Comparison of ENCODE assay signal across 1 cellular context in the genomic region with DNA sequence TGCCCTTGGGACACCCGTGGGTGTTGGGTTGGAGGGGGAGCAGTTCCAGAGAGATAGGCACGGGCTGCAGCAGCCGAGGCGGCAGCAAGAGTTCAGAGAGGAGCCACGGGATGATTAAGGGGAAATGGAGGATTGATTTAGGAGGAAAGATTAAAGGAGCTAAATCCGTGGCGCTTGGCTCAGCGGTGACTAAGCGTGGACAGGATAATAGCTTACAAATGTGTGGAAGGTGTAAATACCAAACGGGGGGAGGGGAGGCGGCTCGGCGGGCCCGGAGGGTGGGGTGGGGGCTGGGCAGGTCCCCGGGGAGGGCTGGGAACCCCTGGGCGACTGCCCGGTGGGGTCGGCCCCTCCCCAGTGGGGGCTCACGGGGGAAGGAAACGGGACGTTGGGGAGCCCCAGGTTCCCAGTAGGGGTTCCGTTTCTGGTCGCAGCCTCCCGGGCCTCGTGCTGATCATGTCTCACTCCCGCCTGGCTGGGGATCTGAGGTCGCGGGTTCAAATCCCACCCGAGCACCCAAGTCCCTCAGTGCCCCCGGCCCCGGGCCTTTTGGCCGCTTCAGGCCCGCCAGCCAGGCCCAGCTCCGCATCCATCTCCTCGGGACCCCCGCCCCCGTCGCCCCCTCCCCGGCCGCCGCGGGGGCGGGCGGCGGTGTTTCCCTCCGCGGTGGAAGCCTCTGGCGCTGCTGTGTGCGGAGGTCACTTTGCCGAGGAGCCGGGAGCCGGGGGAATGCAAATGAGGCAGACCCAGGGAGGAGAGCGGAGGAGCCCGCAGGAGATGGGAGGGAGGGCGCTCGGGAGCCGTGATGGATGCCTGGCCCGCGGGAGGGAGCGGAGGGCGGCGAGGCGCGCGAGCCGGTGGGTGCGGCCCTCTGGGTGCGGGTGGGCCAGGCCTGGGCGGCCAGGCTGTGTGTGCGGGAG.
A peak's percentile ranks its signal among the peaks of the same experiment; 100 is the strongest.
TF ChIP-seq lines count a peak whose summit lies in the region.

No MANE protein-coding gene starts in this region.

TF ChIP-seq in K562, 482 proteins besides CTCF, POLR2A, EP300 and RAD21 (continued from another document and continues in another):
- TF ChIP-seq, protein P1, sequence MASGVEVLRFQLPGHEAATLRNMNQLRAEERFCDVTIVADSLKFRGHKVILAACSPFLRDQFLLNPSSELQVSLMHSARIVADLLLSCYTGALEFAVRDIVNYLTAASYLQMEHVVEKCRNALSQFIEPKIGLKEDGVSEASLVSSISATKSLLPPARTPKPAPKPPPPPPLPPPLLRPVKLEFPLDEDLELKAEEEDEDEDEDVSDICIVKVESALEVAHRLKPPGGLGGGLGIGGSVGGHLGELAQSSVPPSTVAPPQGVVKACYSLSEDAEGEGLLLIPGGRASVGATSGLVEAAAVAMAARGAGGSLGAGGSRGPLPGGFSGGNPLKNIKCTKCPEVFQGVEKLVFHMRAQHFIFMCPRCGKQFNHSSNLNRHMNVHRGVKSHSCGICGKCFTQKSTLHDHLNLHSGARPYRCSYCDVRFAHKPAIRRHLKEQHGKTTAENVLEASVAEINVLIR (CRISPR knock-in tag; IDR thresholded peaks at IDR 0.05): no peak
- TF ChIP-seq, protein P2, sequence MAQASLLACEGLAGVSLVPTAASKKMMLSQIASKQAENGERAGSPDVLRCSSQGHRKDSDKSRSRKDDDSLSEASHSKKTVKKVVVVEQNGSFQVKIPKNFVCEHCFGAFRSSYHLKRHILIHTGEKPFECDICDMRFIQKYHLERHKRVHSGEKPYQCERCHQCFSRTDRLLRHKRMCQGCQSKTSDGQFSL (CRISPR knock-in tag; IDR thresholded peaks at IDR 0.05): no peak
- TF ChIP-seq, protein P2 (tag; IDR thresholded peaks at IDR 0.05): 0 out of 4 replicates have a peak, but pooled peaks of 1 of the 2 experiments have one; percentile 22
- TF ChIP-seq, protein P3, sequence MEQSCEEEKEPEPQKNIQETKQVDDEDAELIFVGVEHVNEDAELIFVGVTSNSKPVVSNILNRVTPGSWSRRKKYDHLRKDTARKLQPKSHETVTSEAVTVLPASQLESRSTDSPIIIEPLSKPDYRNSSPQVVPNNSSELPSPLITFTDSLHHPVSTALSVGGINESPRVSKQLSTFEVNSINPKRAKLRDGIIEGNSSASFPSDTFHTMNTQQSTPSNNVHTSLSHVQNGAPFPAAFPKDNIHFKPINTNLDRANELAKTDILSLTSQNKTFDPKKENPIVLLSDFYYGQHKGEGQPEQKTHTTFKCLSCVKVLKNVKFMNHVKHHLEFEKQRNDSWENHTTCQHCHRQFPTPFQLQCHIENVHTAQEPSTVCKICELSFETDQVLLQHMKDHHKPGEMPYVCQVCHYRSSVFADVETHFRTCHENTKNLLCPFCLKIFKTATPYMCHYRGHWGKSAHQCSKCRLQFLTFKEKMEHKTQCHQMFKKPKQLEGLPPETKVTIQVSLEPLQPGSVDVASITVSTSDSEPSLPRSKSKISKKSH (CRISPR knock-in tag; IDR thresholded peaks at IDR 0.05): no peak
- peak; percentile 65 for TF ChIP-seq SMARCE1 (IDR thresholded peaks at IDR 0.05)
- TF ChIP-seq, protein P4, sequence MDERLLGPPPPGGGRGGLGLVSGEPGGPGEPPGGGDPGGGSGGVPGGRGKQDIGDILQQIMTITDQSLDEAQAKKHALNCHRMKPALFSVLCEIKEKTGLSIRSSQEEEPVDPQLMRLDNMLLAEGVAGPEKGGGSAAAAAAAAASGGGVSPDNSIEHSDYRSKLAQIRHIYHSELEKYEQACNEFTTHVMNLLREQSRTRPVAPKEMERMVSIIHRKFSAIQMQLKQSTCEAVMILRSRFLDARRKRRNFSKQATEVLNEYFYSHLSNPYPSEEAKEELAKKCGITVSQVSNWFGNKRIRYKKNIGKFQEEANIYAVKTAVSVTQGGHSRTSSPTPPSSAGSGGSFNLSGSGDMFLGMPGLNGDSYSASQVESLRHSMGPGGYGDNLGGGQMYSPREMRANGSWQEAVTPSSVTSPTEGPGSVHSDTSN (CRISPR knock-in tag; IDR thresholded peaks at IDR 0.05; ENCODE audit: low read depth): no peak
- TF ChIP-seq, protein P4 (tag; conservative IDR thresholded peaks at IDR 0.05; ENCODE audit: low read depth): peak; percentile 76
- TF ChIP-seq, protein P5, sequence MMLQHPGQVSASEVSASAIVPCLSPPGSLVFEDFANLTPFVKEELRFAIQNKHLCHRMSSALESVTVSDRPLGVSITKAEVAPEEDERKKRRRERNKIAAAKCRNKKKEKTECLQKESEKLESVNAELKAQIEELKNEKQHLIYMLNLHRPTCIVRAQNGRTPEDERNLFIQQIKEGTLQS (IDR thresholded peaks at IDR 0.05): peak; percentile 45; the same call in 1 of the 2 replicates
- TF ChIP-seq, protein P5 (CRISPR knock-in tag; conservative IDR thresholded peaks at IDR 0.05): no peak
- TF ChIP-seq, protein P6, sequence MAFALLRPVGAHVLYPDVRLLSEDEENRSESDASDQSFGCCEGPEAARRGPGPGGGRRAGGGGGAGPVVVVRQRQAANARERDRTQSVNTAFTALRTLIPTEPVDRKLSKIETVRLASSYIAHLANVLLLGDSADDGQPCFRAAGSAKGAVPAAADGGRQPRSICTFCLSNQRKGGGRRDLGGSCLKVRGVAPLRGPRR (CRISPR knock-in tag; IDR thresholded peaks at IDR 0.05): no peak
- 0 out of 2 replicates have a peak, but pooled peaks have one; percentile 23 for TF ChIP-seq MYC (IDR thresholded peaks at IDR 0.05; ENCODE audit: low read depth, low read length)
- no peak for TF ChIP-seq MYC (CRISPR knock-in tag; IDR thresholded peaks at IDR 0.05; ENCODE audit: borderline replicate concordance, low read depth)
- 0 out of 2 replicates have a peak, but pooled peaks have one; percentile 13 for TF ChIP-seq HLTF (IDR thresholded peaks at IDR 0.05)
- TF ChIP-seq CCNT2 (IDR thresholded peaks at IDR 0.05; ENCODE audit: borderline replicate concordance, extremely low read depth, insufficient read length, low read depth, low read length): peak; percentile 44
- no peak for TF ChIP-seq ESRRA (IDR thresholded peaks at IDR 0.05; ENCODE audit: borderline replicate concordance, low read depth)
- TF ChIP-seq, protein P7, sequence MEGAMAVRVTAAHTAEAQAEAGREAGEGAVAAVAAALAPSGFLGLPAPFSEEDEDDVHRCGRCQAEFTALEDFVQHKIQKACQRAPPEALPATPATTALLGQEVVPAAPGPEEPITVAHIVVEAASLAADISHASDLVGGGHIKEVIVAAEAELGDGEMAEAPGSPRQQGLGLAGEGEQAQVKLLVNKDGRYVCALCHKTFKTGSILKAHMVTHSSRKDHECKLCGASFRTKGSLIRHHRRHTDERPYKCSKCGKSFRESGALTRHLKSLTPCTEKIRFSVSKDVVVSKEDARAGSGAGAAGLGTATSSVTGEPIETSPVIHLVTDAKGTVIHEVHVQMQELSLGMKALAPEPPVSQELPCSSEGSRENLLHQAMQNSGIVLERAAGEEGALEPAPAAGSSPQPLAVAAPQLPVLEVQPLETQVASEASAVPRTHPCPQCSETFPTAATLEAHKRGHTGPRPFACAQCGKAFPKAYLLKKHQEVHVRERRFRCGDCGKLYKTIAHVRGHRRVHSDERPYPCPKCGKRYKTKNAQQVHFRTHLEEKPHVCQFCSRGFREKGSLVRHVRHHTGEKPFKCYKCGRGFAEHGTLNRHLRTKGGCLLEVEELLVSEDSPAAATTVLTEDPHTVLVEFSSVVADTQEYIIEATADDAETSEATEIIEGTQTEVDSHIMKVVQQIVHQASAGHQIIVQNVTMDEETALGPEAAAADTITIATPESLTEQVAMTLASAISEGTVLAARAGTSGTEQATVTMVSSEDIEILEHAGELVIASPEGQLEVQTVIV (CRISPR knock-in tag; IDR thresholded peaks at IDR 0.05; ENCODE audit: borderline replicate concordance): no peak
- TF ChIP-seq, protein P8, sequence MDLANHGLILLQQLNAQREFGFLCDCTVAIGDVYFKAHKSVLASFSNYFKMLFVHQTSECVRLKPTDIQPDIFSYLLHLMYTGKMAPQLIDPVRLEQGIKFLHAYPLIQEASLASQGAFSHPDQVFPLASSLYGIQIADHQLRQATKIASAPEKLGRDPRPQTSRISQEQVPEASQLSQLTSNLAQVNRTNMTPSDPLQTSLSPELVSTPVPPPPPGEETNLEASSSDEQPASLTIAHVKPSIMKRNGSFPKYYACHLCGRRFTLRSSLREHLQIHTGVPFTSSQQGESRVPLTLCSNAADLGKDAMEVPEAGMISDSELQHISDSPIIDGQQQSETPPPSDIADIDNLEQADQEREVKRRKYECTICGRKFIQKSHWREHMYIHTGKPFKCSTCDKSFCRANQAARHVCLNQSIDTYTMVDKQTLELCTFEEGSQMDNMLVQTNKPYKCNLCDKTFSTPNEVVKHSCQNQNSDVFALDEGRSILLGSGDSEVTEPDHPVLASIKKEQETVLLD (IDR thresholded peaks at IDR 0.05): peak; percentile 59; the same call in 1 of the 2 replicates
- TF ChIP-seq ZNF589 (CRISPR knock-in tag; IDR thresholded peaks at IDR 0.05; ENCODE audit: low read depth): peak; percentile 76; the same call in 1 of the 2 replicates
- peak; percentile 78 for TF ChIP-seq RBFOX2 (IDR thresholded peaks at IDR 0.05; ENCODE audit: low read depth, low read length)
- peak in 1 of 2 experiments; percentile 75; a peak in 2 of 4 replicates for TF ChIP-seq HDAC1 (IDR thresholded peaks at IDR 0.05)
- peak in 1 of 3 experiments; percentile 52 for TF ChIP-seq YY1 (IDR thresholded peaks at IDR 0.05; ENCODE audit: borderline replicate concordance in 1 of 3, control insufficient read depth in 1 of 3, extremely low read depth in 1 of 3, insufficient read depth in 3 of 3, insufficient read length in 1 of 3, insufficient replicate concordance in 2 of 3, low read depth in 1 of 3, low read length in 2 of 3)
- 0 out of 4 replicates have a peak, but pooled peaks have one; percentile 20 to 45 for TF ChIP-seq ARNT (IDR thresholded peaks at IDR 0.05)
- no peak for TF ChIP-seq ZNF431 (CRISPR knock-in tag; IDR thresholded peaks at IDR 0.05)
- TF ChIP-seq, protein P9, sequence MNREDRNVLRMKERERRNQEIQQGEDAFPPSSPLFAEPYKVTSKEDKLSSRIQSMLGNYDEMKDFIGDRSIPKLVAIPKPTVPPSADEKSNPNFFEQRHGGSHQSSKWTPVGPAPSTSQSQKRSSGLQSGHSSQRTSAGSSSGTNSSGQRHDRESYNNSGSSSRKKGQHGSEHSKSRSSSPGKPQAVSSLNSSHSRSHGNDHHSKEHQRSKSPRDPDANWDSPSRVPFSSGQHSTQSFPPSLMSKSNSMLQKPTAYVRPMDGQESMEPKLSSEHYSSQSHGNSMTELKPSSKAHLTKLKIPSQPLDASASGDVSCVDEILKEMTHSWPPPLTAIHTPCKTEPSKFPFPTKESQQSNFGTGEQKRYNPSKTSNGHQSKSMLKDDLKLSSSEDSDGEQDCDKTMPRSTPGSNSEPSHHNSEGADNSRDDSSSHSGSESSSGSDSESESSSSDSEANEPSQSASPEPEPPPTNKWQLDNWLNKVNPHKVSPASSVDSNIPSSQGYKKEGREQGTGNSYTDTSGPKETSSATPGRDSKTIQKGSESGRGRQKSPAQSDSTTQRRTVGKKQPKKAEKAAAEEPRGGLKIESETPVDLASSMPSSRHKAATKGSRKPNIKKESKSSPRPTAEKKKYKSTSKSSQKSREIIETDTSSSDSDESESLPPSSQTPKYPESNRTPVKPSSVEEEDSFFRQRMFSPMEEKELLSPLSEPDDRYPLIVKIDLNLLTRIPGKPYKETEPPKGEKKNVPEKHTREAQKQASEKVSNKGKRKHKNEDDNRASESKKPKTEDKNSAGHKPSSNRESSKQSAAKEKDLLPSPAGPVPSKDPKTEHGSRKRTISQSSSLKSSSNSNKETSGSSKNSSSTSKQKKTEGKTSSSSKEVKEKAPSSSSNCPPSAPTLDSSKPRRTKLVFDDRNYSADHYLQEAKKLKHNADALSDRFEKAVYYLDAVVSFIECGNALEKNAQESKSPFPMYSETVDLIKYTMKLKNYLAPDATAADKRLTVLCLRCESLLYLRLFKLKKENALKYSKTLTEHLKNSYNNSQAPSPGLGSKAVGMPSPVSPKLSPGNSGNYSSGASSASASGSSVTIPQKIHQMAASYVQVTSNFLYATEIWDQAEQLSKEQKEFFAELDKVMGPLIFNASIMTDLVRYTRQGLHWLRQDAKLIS (CRISPR knock-in tag; IDR thresholded peaks at IDR 0.05): no peak
- TF ChIP-seq HMG20A (CRISPR knock-in tag; conservative IDR thresholded peaks at IDR 0.05): no peak
- TF ChIP-seq, protein P10, sequence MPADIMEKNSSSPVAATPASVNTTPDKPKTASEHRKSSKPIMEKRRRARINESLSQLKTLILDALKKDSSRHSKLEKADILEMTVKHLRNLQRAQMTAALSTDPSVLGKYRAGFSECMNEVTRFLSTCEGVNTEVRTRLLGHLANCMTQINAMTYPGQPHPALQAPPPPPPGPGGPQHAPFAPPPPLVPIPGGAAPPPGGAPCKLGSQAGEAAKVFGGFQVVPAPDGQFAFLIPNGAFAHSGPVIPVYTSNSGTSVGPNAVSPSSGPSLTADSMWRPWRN (IDR thresholded peaks at IDR 0.05; ENCODE audit: low read depth): 0 out of 2 replicates have a peak, but pooled peaks have one; percentile 29
